10 cellular contexts compared by ENCODE assay signal in the genomic region with DNA sequence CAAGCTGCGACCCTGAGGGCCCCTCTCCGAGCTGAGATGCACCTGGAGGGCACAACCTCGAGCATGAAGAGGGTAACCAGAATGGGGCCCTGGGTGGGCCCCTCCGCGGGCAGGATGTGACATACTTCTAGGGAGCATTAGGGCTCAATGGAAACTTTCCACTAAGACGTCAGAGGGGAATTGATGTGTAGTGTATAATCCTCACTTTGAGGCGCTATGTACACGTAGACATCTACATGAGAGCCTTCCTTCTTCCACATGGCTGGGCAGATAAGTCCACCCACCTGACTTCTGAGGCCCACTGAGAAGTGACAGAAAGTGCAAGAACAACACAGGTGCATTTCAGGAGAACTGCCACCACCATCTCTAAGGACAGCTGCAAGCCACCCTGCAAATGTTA.
A peak's percentile ranks its signal among the peaks of the same experiment; 100 is the strongest.
DNase-seq lines count a peak whose midpoint lies in the region; ATAC-seq and TF ChIP-seq lines count a peak whose summit lies in the region.
"Had no signal": no experiment of that assay in that cellular context is flagged by ENCODE, and none has a peak within 500 bp of the region (broad histone marks: within the 10 kb centered on the region; RNA-seq: fewer than 3 reads in every experiment).

No MANE protein-coding gene starts in this region.

- no peak overlapping the region for H3K4me3 ChIP-seq in gastrocnemius medialis
- H3K4me3 ChIP-seq: adrenal gland, skin epidermis had no signal

- H3K36me3 ChIP-seq in gastrocnemius medialis, result no peaks in the 10 kb centered on the region
- H3K36me3 ChIP-seq: adrenal gland had no signal

- TF ChIP-seq CTCF in gastrocnemius medialis (IDR thresholded peaks at IDR 0.05 in 4 of 5, conservative IDR thresholded peaks at IDR 0.05 in 1 of 5), result no peak

- in situ Hi-C loops in gastrocnemius medialis (cut with MboI; ENCODE audit: low sequenced_read_pairs in 4 of 4), result no loop called here

- DNase-seq in germinal center (ENCODE audit: low spot score), result peak; percentile 81
- no peak for DNase-seq in NCI-H345 (lab: John Stamatoyannopoulos, UW)
- DNase-seq in Kasumi-1 (lab: John Stamatoyannopoulos, UW), result no peak
- DNase-seq in gastrocnemius medialis, result no peak
- DNase-seq in stimulated activated CD4-positive, alpha-beta T cell treated with anti-CD3 and anti-CD28 coated beads, Interleukin-15, amount 100 ng/mL, for 24 hours, result no peak
- DNase-seq: adrenal gland had no signal

- intact Hi-C loops in gastrocnemius medialis (cut with DNase I; ENCODE audit: low total_unique reads), result loop anchor here (10.0 kb wide), 1 partner anchor 1325 kb away; no protein-coding TSS in a partner anchor

- no peaks in the 10 kb centered on the region for H3K9me3 ChIP-seq in gastrocnemius medialis
- H3K9me3 ChIP-seq: adrenal gland had no signal

- no peak for TF ChIP-seq POLR2A in gastrocnemius medialis (IDR thresholded peaks at IDR 0.05)

- H3K4me1 ChIP-seq in gastrocnemius medialis, result peaks cover 2 to 4% of the 10 kb centered on the region in 2 donors

- no peaks in the 10 kb centered on the region for H3K27me3 ChIP-seq in gastrocnemius medialis
- H3K27me3 ChIP-seq: adrenal gland had no signal

- peak; percentile 39 for ATAC-seq in GM18520 (IDR thresholded peaks at IDR 0.05; ENCODE audit: unreplicated experiment)
- peak; percentile 56 for ATAC-seq in GM21619 (IDR thresholded peaks at IDR 0.05; ENCODE audit: unreplicated experiment)
- peak; percentile 62 for ATAC-seq in HG03342 (IDR thresholded peaks at IDR 0.05; ENCODE audit: unreplicated experiment)
- ATAC-seq in gastrocnemius medialis, result no peak

- no peak overlapping the region for H3K27ac ChIP-seq in gastrocnemius medialis
- H3K27ac ChIP-seq: adrenal gland, skin epidermis had no signal

Comparison
In these comparisons a context has a peak if more than half of its experiments do, and no peak if none do; other contexts are left out.
1. ATAC-seq: peak in GM18520 (single experiment), GM21619 (single experiment) and HG03342 (single experiment); none in gastrocnemius medialis (0 of 2).